Comparison of ENCODE assay signal across 8 cellular contexts in the genomic region with DNA sequence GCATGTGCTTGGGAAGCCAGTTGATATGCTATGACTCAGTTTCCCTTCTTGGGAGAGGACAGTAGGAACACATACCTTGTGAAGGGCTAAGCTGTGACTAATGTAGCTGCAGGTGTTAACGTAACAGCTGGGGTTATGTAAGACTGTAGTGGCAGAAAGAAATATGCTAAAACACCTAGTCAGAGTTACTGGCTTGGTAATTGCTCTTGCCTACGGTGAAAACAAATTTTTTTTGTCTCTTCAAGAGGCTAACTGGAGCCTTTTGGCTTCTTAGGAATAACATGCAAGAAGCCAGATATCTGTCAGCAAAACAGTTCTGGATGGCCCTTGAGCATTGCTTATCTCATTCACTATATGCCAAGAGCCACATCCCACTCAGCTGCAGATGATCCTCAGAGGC. TPM values are rescaled to one million over a fixed set of nuclear protein-coding genes. Genes with fewer than 3 reads are reported as not detected.
DNase-seq lines count a peak whose midpoint lies in the region; ATAC-seq and TF ChIP-seq lines count a peak whose summit lies in the region.

No MANE protein-coding gene starts in this region.

- peak overlapping the region; percentile 91 for H3K4me2 ChIP-seq in Loucy (ENCODE audit: low read depth, low read length, poor library complexity, severe bottlenecking)

- peak overlapping the region; percentile 94 for H3K4me3 Mint-ChIP-seq in natural killer cell treated with Interleukin-12 subunit alpha and Interleukin-12 subunit beta and Interleukin-15 and Interleukin-18, amount 100 ng/mL, for 72 hours

- peak overlapping the region; percentile 89 to 91 for H3K27ac Mint-ChIP-seq in natural killer cell treated with Interleukin-12 subunit alpha and Interleukin-12 subunit beta and Interleukin-15 and Interleukin-18, amount 100 ng/mL, for 72 hours

- H3K36me3 ChIP-seq in BJ (ENCODE audit: control insufficient read depth, insufficient read depth, low read length): no peaks in the 10 kb centered on the region
- no peaks in the 10 kb centered on the region for H3K36me3 ChIP-seq in Loucy (ENCODE audit: insufficient read depth, low read length)

- peaks cover 66% of the 10 kb centered on the region for H3K4me1 ChIP-seq in Loucy (ENCODE audit: insufficient read depth, low read length, poor library complexity, severe bottlenecking)

- ATAC-seq in natural killer cell treated with Interleukin-12 subunit alpha and Interleukin-12 subunit beta and Interleukin-15 and Interleukin-18, amount 100 ng/mL, for 72 hours: no peak
- ATAC-seq in GM18511 (IDR thresholded peaks at IDR 0.05; ENCODE audit: unreplicated experiment): no peak

- H2AFZ ChIP-seq in Loucy (ENCODE audit: low read length): no peak overlapping the region

- peak overlapping the region; percentile 86 for H3K9ac ChIP-seq in Loucy (ENCODE audit: low read depth, low read length, poor library complexity, severe bottlenecking)

- H4K20me1 ChIP-seq in Loucy (ENCODE audit: insufficient read depth, low read length, poor library complexity, severe bottlenecking): no peaks in the 10 kb centered on the region

- H3K79me2 ChIP-seq in Loucy (ENCODE audit: insufficient read depth, low read length): peaks cover 57% of the 10 kb centered on the region; the same call in 1 of the 2 replicates

- H3K27me3 Mint-ChIP-seq in natural killer cell treated with Interleukin-12 subunit alpha and Interleukin-12 subunit beta and Interleukin-15 and Interleukin-18, amount 100 ng/mL, for 72 hours: no peaks in the 10 kb centered on the region

- no peak for TF ChIP-seq CTCF in BJ (IDR thresholded peaks at IDR 0.05; ENCODE audit: insufficient read depth, low read depth, low read length)
- TF ChIP-seq CTCF in Loucy (conservative IDR thresholded peaks at IDR 0.05; ENCODE audit: low read length): no peak
- TF ChIP-seq CTCF in choroid plexus epithelial cell (conservative IDR thresholded peaks at IDR 0.05; ENCODE audit: low read depth, low read length): no peak

- no peaks in the 10 kb centered on the region for H3K9me3 Mint-ChIP-seq in natural killer cell treated with Interleukin-12 subunit alpha and Interleukin-12 subunit beta and Interleukin-15 and Interleukin-18, amount 100 ng/mL, for 72 hours

- CTCF ChIA-PET in BJ (lab: Yijun Ruan, JAX): interaction anchor here (1.9 to 13.2 kb wide), 3 partner anchors 13 to 33 kb away, joined by 8 to 330 read pairs (median 97); no protein-coding TSS in a partner anchor

- no peaks in the 10 kb centered on the region for H3K9me2 ChIP-seq in Loucy (replicated peaks; ENCODE audit: low read depth, low read length)

- H3K36me3 Mint-ChIP-seq in natural killer cell treated with Interleukin-12 subunit alpha and Interleukin-12 subunit beta and Interleukin-15 and Interleukin-18, amount 100 ng/mL, for 72 hours: no peaks in the 10 kb centered on the region

- H3K27me3 ChIP-seq in BJ (ENCODE audit: control insufficient read depth, insufficient read depth, low read length) (no peaks in the 10 kb centered on the region), Loucy (ENCODE audit: insufficient read depth, low read length, poor library complexity, severe bottlenecking) (no peaks in the 10 kb centered on the region)

- no peaks in the 10 kb centered on the region for H3K9me3 ChIP-seq in Loucy (ENCODE audit: insufficient read depth, low read depth, low read length)

- POLR2A ChIA-PET in BJ (lab: Charles Lee): no interaction called here

- no peaks in the 10 kb centered on the region for H3F3A ChIP-seq in Loucy (ENCODE audit: low read depth)

- H3K4me1 Mint-ChIP-seq in natural killer cell treated with Interleukin-12 subunit alpha and Interleukin-12 subunit beta and Interleukin-15 and Interleukin-18, amount 100 ng/mL, for 72 hours (ENCODE audit: low read depth in 2 of 2): peaks cover 65% of the 10 kb centered on the region in 2 donors

- DNase-seq in BJ (ENCODE audit: low read depth): no peak
- no peak for DNase-seq in choroid plexus epithelial cell (ENCODE audit: low read depth)
- no peak for DNase-seq in natural killer cell treated with Interleukin-12 subunit alpha and Interleukin-12 subunit beta and Interleukin-15 and Interleukin-18, amount 100 ng/mL, for 72 hours (ENCODE audit: low spot score)
- no peak for DNase-seq in ureter (ENCODE audit: low spot score)
- DNase-seq in stimulated activated naive CD4-positive, alpha-beta T cell (lab: John Stamatoyannopoulos, UW): no peak
- DNase-seq in CD1c-positive myeloid dendritic cell (ENCODE audit: extremely low spot score): no peak

- H3K4me3 ChIP-seq in BJ (ENCODE audit: low read depth, low read length): peak overlapping the region; percentile 85
- H3K4me3 ChIP-seq in Loucy (ENCODE audit: low read length, poor library complexity, severe bottlenecking): peak overlapping the region; percentile 95
- peak overlapping the region; percentile 81 for H3K4me3 ChIP-seq in choroid plexus epithelial cell (ENCODE audit: low read depth, low read length)

RNA-seq across cellular contexts. Expression of gene MAPKBP1, which starts 1.4 kb away (rescaled TPM):
- 4.8 and 8.3 TPM in 2 replicates for polyA plus RNA-seq in BJ (2011; rRNA removed)
- 20.9 and 26.7 TPM in 2 replicates for polyA minus RNA-seq in BJ (2011; rRNA and poly(A)+ RNA removed)
- total RNA-seq in natural killer cell treated with Interleukin-12 subunit alpha and Interleukin-12 subunit beta and Interleukin-15 and Interleukin-18, amount 100 ng/mL, for 72 hours: 10 to 100 TPM; 30.6 to 53.2 TPM
- total RNA-seq in ureter: 39.6 TPM

RNA-seq across cellular contexts. Expression of gene JMJD7, which starts 52.2 kb away (rescaled TPM):
- polyA plus RNA-seq in BJ (2011; rRNA removed): 2.8 and 3.4 TPM in 2 replicates
- 1.0 and 1.6 TPM in 2 replicates for polyA minus RNA-seq in BJ (2011; rRNA and poly(A)+ RNA removed)
- 10 to 100 TPM in 1 of 2 donors, 1 to 10 TPM in 1; 6.7 to 12.1 TPM for total RNA-seq in natural killer cell treated with Interleukin-12 subunit alpha and Interleukin-12 subunit beta and Interleukin-15 and Interleukin-18, amount 100 ng/mL, for 72 hours
- total RNA-seq in ureter: 48.6 TPM
